Comparison of ENCODE assay signal across 8 cellular contexts in genomic region chr13:41352935-41353801, GRCh38. TPM values are rescaled to one million over a fixed set of nuclear protein-coding genes. Genes with fewer than 3 reads are reported as not detected.
DNase-seq lines count a peak whose midpoint lies in the region; ATAC-seq, FAIRE-seq and TF ChIP-seq lines count a peak whose summit lies in the region.

No MANE protein-coding gene starts in this region.

- FAIRE-seq in GM12892 (lab: Jason Lieb, UNC), result no peak
- peak; percentile 78 for FAIRE-seq in endometrium (lab: Jason Lieb, UNC)

- DNase-seq in AG10803 (ENCODE audit: low read depth) (peak; percentile 72), GM12892 (ENCODE audit: insufficient read length) (peak; percentile 5), NCI-H2227 (lab: John Stamatoyannopoulos, UW; ENCODE audit: unreplicated experiment) (peak; percentile 43)
- peak; percentile 24 to 50 for DNase-seq in activated CD4-positive, alpha-beta T cell treated with anti-CD3 and anti-CD28 coated beads, Interleukin-2, amount 50 U/mL, for 4 hours
- DNase-seq in naive thymus-derived CD4-positive, alpha-beta T cell, result peak; percentile 15 to 74 (median 66)

- peak; percentile 85 for TF ChIP-seq CTCF in AG10803 (conservative IDR thresholded peaks at IDR 0.05; ENCODE audit: low read length)

- CTCF ChIA-PET in naive thymus-derived CD4-positive, alpha-beta T cell (lab: Charles Lee), result interaction anchor here (0.9 to 1.1 kb wide), 2 partner anchors 21 to 300 kb away, joined by 3 to 6 read pairs; no protein-coding TSS in a partner anchor

- peak overlapping the region; percentile 73 to 96 (median 88) for H3K27ac Mint-ChIP-seq in naive thymus-derived CD4-positive, alpha-beta T cell

- H3K36me3 Mint-ChIP-seq in naive thymus-derived CD4-positive, alpha-beta T cell, result peaks cover 0 to 37% (median 18%) of the 10 kb centered on the region in 5 donors

- ATAC-seq in naive thymus-derived CD4-positive, alpha-beta T cell, result peak; percentile 80
- ATAC-seq in GM18519 (IDR thresholded peaks at IDR 0.05; ENCODE audit: low FRiP score, unreplicated experiment) (no peak), HG03108 (IDR thresholded peaks at IDR 0.05; ENCODE audit: unreplicated experiment) (no peak)

- POLR2A ChIA-PET in naive thymus-derived CD4-positive, alpha-beta T cell (lab: Charles Lee), result interaction anchor here (0.6 to 1.0 kb wide), 3 partner anchors 56 to 108 kb away, joined by 3 to 6 read pairs (median 5); no protein-coding TSS in a partner anchor

- peak overlapping the region in 9 of 10 donors; percentile 19 to 80 (median 53) for H3K4me3 Mint-ChIP-seq in naive thymus-derived CD4-positive, alpha-beta T cell

- H3K27me3 Mint-ChIP-seq in naive thymus-derived CD4-positive, alpha-beta T cell, result no peaks in the 10 kb centered on the region

- TF ChIP-seq POLR2A in GM12892 (IDR thresholded peaks at IDR 0.05; ENCODE audit: low read depth, low read length), result no peak

- no peaks in the 10 kb centered on the region for H3K27me3 ChIP-seq in naive thymus-derived CD4-positive, alpha-beta T cell (ENCODE audit: control insufficient read depth in 2 of 2, insufficient read depth in 2 of 2, low read length in 2 of 2)

- no peak overlapping the region for H3K4me3 ChIP-seq in AG10803 (ENCODE audit: low read length)
- no peak overlapping the region for H3K4me3 ChIP-seq in naive thymus-derived CD4-positive, alpha-beta T cell (ENCODE audit: low read length)

- H3K4me1 ChIP-seq in naive thymus-derived CD4-positive, alpha-beta T cell (ENCODE audit: control insufficient read depth in 2 of 2, insufficient read depth in 2 of 2, low read length in 2 of 2), result peaks cover 34 to 52% of the 10 kb centered on the region in 2 donors

- peaks cover 0 to 4% (median 0%) of the 10 kb centered on the region in 3 experiments for H3K36me3 ChIP-seq in naive thymus-derived CD4-positive, alpha-beta T cell (ENCODE audit: control insufficient read depth in 2 of 3, insufficient read depth in 3 of 3, low read length in 3 of 3)

- H3K27ac ChIP-seq in naive thymus-derived CD4-positive, alpha-beta T cell (ENCODE audit: low read depth, low read length), result peak overlapping the region; percentile 68

- H3K4me1 Mint-ChIP-seq in naive thymus-derived CD4-positive, alpha-beta T cell, result peaks cover 24 to 72% (median 59%) of the 10 kb centered on the region in 7 donors

- no peaks in the 10 kb centered on the region for H3K9me3 ChIP-seq in naive thymus-derived CD4-positive, alpha-beta T cell (ENCODE audit: control insufficient read depth in 2 of 3, low read length in 3 of 3)

- no peaks in the 10 kb centered on the region for H3K9me3 Mint-ChIP-seq in naive thymus-derived CD4-positive, alpha-beta T cell

- intact Hi-C loops in naive thymus-derived CD4-positive, alpha-beta T cell (cut with micrococcal nuclease), result loop anchor here (1.0 to 5.0 kb wide), 7 partner anchors 34 to 757 kb away; no protein-coding TSS in a partner anchor

RNA-seq across cellular contexts. Expression of gene NAA16, which starts 42.1 kb away (rescaled TPM):
- 9.2 TPM for polyA plus RNA-seq in GM12892 (2012; ENCODE audit: missing spikeins)
- total RNA-seq in naive thymus-derived CD4-positive, alpha-beta T cell, result 10 to 100 TPM; 30.6 to 99.6 (median 90.4) TPM
- 10 to 100 TPM; 15.8 to 35.7 TPM for polyA plus RNA-seq in naive thymus-derived CD4-positive, alpha-beta T cell

Comparison
In these comparisons a context has a peak if more than half of its experiments do, and no peak if none do; other contexts are left out.
1. DNase-seq: peak in every context shown above with its lines; median percentile 72 in AG10803; 66 in naive thymus-derived CD4-positive, alpha-beta T cell; 43 in NCI-H2227; 37 in activated CD4-positive, alpha-beta T cell treated with anti-CD3 and anti-CD28 coated beads, Interleukin-2, amount 50 U/mL, for 4 hours; 5 in GM12892.